17 cellular contexts compared by ENCODE assay signal in the genomic region with DNA sequence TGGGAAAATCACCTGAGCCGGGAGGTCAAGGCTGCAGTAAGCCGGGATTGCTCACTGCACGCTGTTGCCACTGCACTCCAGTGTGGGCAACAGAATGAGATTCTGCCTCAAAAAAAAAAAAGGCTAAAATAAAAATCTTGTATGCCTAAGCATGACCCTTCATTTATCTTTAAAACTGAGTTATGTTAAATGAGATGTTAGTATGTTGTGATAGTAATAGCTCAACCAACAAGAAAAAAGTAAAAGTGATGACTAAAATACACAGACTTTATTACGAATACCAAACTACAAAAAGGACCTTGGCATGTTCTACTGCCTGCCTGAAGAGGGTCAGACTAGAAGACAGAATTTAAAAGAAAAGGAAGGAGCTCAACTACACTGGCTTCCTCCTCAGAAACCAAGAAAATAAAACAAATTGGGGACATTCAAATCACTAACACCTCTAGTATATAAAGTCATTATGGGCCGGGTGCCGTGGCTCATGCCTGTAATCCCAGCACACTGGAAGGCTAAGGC. TPM values are rescaled to one million over a fixed set of nuclear protein-coding genes. Genes with fewer than 3 reads are reported as not detected.
DNase-seq lines count a peak whose midpoint lies in the region; ATAC-seq and TF ChIP-seq lines count a peak whose summit lies in the region.
"Had no signal": no experiment of that assay in that cellular context is flagged by ENCODE, and none has a peak within 500 bp of the region (broad histone marks: within the 10 kb centered on the region; RNA-seq: fewer than 3 reads in every experiment).

No MANE protein-coding gene starts in this region.

- H3K4me3 Mint-ChIP-seq in CD4-positive, alpha-beta T cell = peak overlapping the region; percentile 46
- H3K4me3 Mint-ChIP-seq in IgD-negative memory B cell (peak overlapping the region in 1 of 4 donors; percentile 30), natural killer cell (peak overlapping the region; percentile 49)

- no peaks in the 10 kb centered on the region for H3K9me3 ChIP-seq in CD4-positive, alpha-beta T cell (ENCODE audit: control insufficient read depth, low read length)
- peaks cover 0 to 10% (median 4%) of the 10 kb centered on the region in 11 donors for H3K9me3 ChIP-seq in heart right ventricle

- CTCF ChIA-PET in CD4-positive, alpha-beta T cell (lab: Charles Lee) = interaction anchor here (1.0 to 1.6 kb wide), 2 partner anchors 8 to 110 kb away, joined by 3 read pairs; no protein-coding TSS in a partner anchor

- intact Hi-C loops in CD4-positive, alpha-beta T cell (cut with DNase I, micrococcal nuclease) = no loop called here
- intact Hi-C loops in natural killer cell (cut with micrococcal nuclease) = no loop called here
- intact Hi-C loops in heart right ventricle (cut with DNase I) = no loop called here

- H3K27ac Mint-ChIP-seq in CD4-positive, alpha-beta T cell = peak overlapping the region; percentile 67
- H3K27ac Mint-ChIP-seq in IgD-negative memory B cell = peak overlapping the region in 2 of 3 donors; percentile 29 to 71
- H3K27ac Mint-ChIP-seq in natural killer cell = peak overlapping the region; percentile 43 to 86

- H3K27me3 ChIP-seq in CD4-positive, alpha-beta T cell (ENCODE audit: control insufficient read depth, insufficient read depth, low read length) = no peaks in the 10 kb centered on the region
- H3K27me3 ChIP-seq in brain microvascular endothelial cell (replicated peaks) = no peaks in the 10 kb centered on the region
- H3K27me3 ChIP-seq in heart right ventricle = no peaks in the 10 kb centered on the region
- H3K27me3 ChIP-seq: BLaER1, transverse colon had no signal

- no peak overlapping the region for H3K27ac ChIP-seq in CD4-positive, alpha-beta T cell (ENCODE audit: low read depth, low read length)
- peak overlapping the region; percentile 19 for H3K27ac ChIP-seq in brain microvascular endothelial cell
- no peak overlapping the region for H3K27ac ChIP-seq in heart right ventricle
- H3K27ac ChIP-seq: BLaER1, parathyroid adenoma, transverse colon had no signal

- 83 to 84% methylated on average over 6 of the region's 6 CpGs for WGBS in heart right ventricle, 2 donors

- DNase-seq in CD4-positive, alpha-beta T cell = no peak
- no peak for DNase-seq in brain microvascular endothelial cell
- no peak for DNase-seq in natural killer cell
- no peak for DNase-seq in NCI-H2081 (lab: John Stamatoyannopoulos, UW)
- no peak for DNase-seq in cerebellar nuclear complex (lab: John Stamatoyannopoulos, UW)
- DNase-seq in heart right ventricle = no peak
- DNase-seq: activated CD4-positive, CD25-positive, alpha-beta regulatory T cell; amygdala; dermis blood vessel endothelial cell; DMS79 treated with DMSO at 0.1 percent for 48 hours; foreskin fibroblast; NCI-H2081 treated with DMSO at 0.1 percent for 48 hours; transverse colon had no signal

- peaks cover 76% of the 10 kb centered on the region for H3K4me1 Mint-ChIP-seq in CD4-positive, alpha-beta T cell (ENCODE audit: low read depth)
- H3K4me1 Mint-ChIP-seq in IgD-negative memory B cell (peaks cover 28 to 44% (median 29%) of the 10 kb centered on the region in 3 donors), natural killer cell (peaks cover 61 to 66% of the 10 kb centered on the region in 2 donors)

- peaks cover 0 to 61% (median 31%) of the 10 kb centered on the region in 9 donors for H3K4me1 ChIP-seq in heart right ventricle

- POLR2A ChIA-PET in CD4-positive, alpha-beta T cell (lab: Charles Lee) = interaction anchor here (0.6 to 1.5 kb wide), 5 partner anchors 11 to 151 kb away, joined by 3 to 6 read pairs (median 3); partner anchors contain the start of gene CEP95

- in situ Hi-C loops in brain microvascular endothelial cell (cut with HindIII; ENCODE audit: low pct_ligation_motif_present, low sequenced_read_pairs) = no loop called here

- TF ChIP-seq CTCF in CD4-positive, alpha-beta T cell (IDR thresholded peaks at IDR 0.05) = no peak
- TF ChIP-seq CTCF in brain microvascular endothelial cell (IDR thresholded peaks at IDR 0.05; ENCODE audit: low read depth, low read length, missing control alignments) = no peak
- TF ChIP-seq CTCF in natural killer cell (IDR thresholded peaks at IDR 0.05) = no peak
- no peak for TF ChIP-seq CTCF in heart right ventricle (IDR thresholded peaks at IDR 0.05)

- H3K27me3 Mint-ChIP-seq in CD4-positive, alpha-beta T cell = no peaks in the 10 kb centered on the region
- H3K27me3 Mint-ChIP-seq in IgD-negative memory B cell = no peaks in the 10 kb centered on the region
- H3K27me3 Mint-ChIP-seq in natural killer cell (ENCODE audit: low read depth in 2 of 2) = no peaks in the 10 kb centered on the region

- H3K9me3 Mint-ChIP-seq in CD4-positive, alpha-beta T cell = no peaks in the 10 kb centered on the region
- no peaks in the 10 kb centered on the region for H3K9me3 Mint-ChIP-seq in IgD-negative memory B cell
- no peaks in the 10 kb centered on the region for H3K9me3 Mint-ChIP-seq in natural killer cell

- H3K4me3 ChIP-seq in brain microvascular endothelial cell (ENCODE audit: low read depth, low read length) (no peak overlapping the region), heart right ventricle (no peak overlapping the region)
- H3K4me3 ChIP-seq: BLaER1, transverse colon had no signal

- H3K36me3 Mint-ChIP-seq in CD4-positive, alpha-beta T cell (ENCODE audit: low read depth) = peaks cover 26% of the 10 kb centered on the region
- H3K36me3 Mint-ChIP-seq in IgD-negative memory B cell = peaks cover 2% of the 10 kb centered on the region
- no peaks in the 10 kb centered on the region for H3K36me3 Mint-ChIP-seq in natural killer cell

- no peak for ATAC-seq in CD4-positive, alpha-beta T cell (ENCODE audit: poor library complexity)
- no peak for ATAC-seq in natural killer cell
- no peak for ATAC-seq in heart right ventricle
- ATAC-seq in HG03342 (IDR thresholded peaks at IDR 0.05; ENCODE audit: unreplicated experiment) = no peak

- H3K36me3 ChIP-seq in brain microvascular endothelial cell (replicated peaks) (peaks cover 12% of the 10 kb centered on the region), heart right ventricle (no peaks in the 10 kb centered on the region)
- H3K36me3 ChIP-seq: transverse colon had no signal

RNA-seq across cellular contexts. Expression of gene SMURF2, which starts 4.4 kb away (rescaled TPM):
- 10 to 100 TPM; 28.0 to 29.7 TPM for total RNA-seq in CD4-positive, alpha-beta T cell
- polyA plus RNA-seq in IgD-negative memory B cell (3.2 TPM), heart right ventricle (1 to 10 TPM; 4.0 to 5.4 TPM)
- total RNA-seq in natural killer cell (10 to 100 TPM; 43.8 to 54.5 (median 46.5) TPM), heart right ventricle (10 to 100 TPM; 10.9 to 15.5 (median 12.5) TPM)
